ENCODE assay signal across 1 cellular context in genomic region chr7:64914557-64914956, GRCh38.
A peak's percentile ranks its signal among the peaks of the same experiment; 100 is the strongest.
TF ChIP-seq lines count a peak whose summit lies in the region.

No MANE protein-coding gene starts in this region.

TF ChIP-seq in K562, 482 proteins besides CTCF, POLR2A, EP300 and RAD21 (continues in another document):
- TF ChIP-seq ARID3A (IDR thresholded peaks at IDR 0.05; ENCODE audit: borderline replicate concordance, low read depth, low read length): peak; percentile 80; the same call in 1 of the 2 replicates
- no peak for TF ChIP-seq PHF8 (IDR thresholded peaks at IDR 0.05; ENCODE audit: borderline replicate concordance, low read length)
- peak; percentile 90 for TF ChIP-seq TEAD4 (IDR thresholded peaks at IDR 0.05; ENCODE audit: low read length)
- TF ChIP-seq TEAD4 (CRISPR knock-in tag; IDR thresholded peaks at IDR 0.05; ENCODE audit: borderline replicate concordance): no peak
- TF ChIP-seq ETS1 (conservative IDR thresholded peaks at IDR 0.05; ENCODE audit: control insufficient read depth, low read depth, low read length): no peak
- peak; percentile 95 for TF ChIP-seq ARID1B (IDR thresholded peaks at IDR 0.05)
- no peak for TF ChIP-seq PBX2 (CRISPR knock-in tag; IDR thresholded peaks at IDR 0.05; ENCODE audit: low read depth)
- peak; percentile 74 for TF ChIP-seq PBX2 (tag; conservative IDR thresholded peaks at IDR 0.05; ENCODE audit: low read depth)
- TF ChIP-seq FOXM1 (IDR thresholded peaks at IDR 0.05; ENCODE audit: low read depth): peak; percentile 79
- TF ChIP-seq FOXM1 (CRISPR knock-in tag; IDR thresholded peaks at IDR 0.05; ENCODE audit: low read depth): no peak
- peak; percentile 59; the same call in 1 of the 2 replicates for TF ChIP-seq ATF7 (IDR thresholded peaks at IDR 0.05)
- 0 out of 2 replicates have a peak, but pooled peaks have one; percentile 46 for TF ChIP-seq CBX5 (IDR thresholded peaks at IDR 0.05; ENCODE audit: borderline replicate concordance, low read depth)
- TF ChIP-seq LEF1 (IDR thresholded peaks at IDR 0.05): peak; percentile 98
- no peak for TF ChIP-seq GTF2B (IDR thresholded peaks at IDR 0.05; ENCODE audit: extremely low read depth, insufficient read length)
- peak; percentile 87 for TF ChIP-seq SMARCE1 (IDR thresholded peaks at IDR 0.05)
- TF ChIP-seq HOXB6 (CRISPR knock-in tag; IDR thresholded peaks at IDR 0.05; ENCODE audit: borderline replicate concordance): no peak
- TF ChIP-seq SPI1 (IDR thresholded peaks at IDR 0.05; ENCODE audit: borderline replicate concordance, low read depth, low read length): no peak
- no peak for TF ChIP-seq TEAD2 (tag; IDR thresholded peaks at IDR 0.05)
- TF ChIP-seq PCBP1 (IDR thresholded peaks at IDR 0.05; ENCODE audit: low read depth, low read length, poor library complexity, severe bottlenecking): no peak
- peak; percentile 24; the same call in 1 of the 2 replicates for TF ChIP-seq MAFF (IDR thresholded peaks at IDR 0.05; ENCODE audit: low read length)
- TF ChIP-seq LARP7 (IDR thresholded peaks at IDR 0.05): no peak
- no peak for TF ChIP-seq ARID4B (CRISPR knock-in tag; IDR thresholded peaks at IDR 0.05)
- peak; percentile 73 for TF ChIP-seq KLF16 (IDR thresholded peaks at IDR 0.05)
- peak; percentile 81 for TF ChIP-seq CXXC5 (CRISPR knock-in tag; IDR thresholded peaks at IDR 0.05)
- TF ChIP-seq BRD9 (IDR thresholded peaks at IDR 0.05; ENCODE audit: low read depth, partially characterized antibody): peak; percentile 50
- peak; percentile 74; the same call in 1 of the 2 replicates for TF ChIP-seq ADNP (tag; IDR thresholded peaks at IDR 0.05)
- TF ChIP-seq TCF15 (CRISPR knock-in tag; IDR thresholded peaks at IDR 0.05): no peak
- peak; percentile 44; the same call in 1 of the 2 replicates for TF ChIP-seq CC2D1A (IDR thresholded peaks at IDR 0.05)
- peak; percentile 53; the same call in 1 of the 2 replicates for TF ChIP-seq MGA (IDR thresholded peaks at IDR 0.05)
- TF ChIP-seq ZNF696 (CRISPR knock-in tag; conservative IDR thresholded peaks at IDR 0.05): no peak
- TF ChIP-seq TBL1XR1 (IDR thresholded peaks at IDR 0.05; ENCODE audit: low read length in 2 of 2): peak in 1 of 2 experiments; percentile 84; a peak in 3 of 4 replicates
- peak; percentile 57; the same call in 1 of the 2 replicates for TF ChIP-seq STAT5A (IDR thresholded peaks at IDR 0.05; ENCODE audit: borderline replicate concordance, low read length)
